8 cellular contexts compared by ENCODE assay signal in the genomic region with DNA sequence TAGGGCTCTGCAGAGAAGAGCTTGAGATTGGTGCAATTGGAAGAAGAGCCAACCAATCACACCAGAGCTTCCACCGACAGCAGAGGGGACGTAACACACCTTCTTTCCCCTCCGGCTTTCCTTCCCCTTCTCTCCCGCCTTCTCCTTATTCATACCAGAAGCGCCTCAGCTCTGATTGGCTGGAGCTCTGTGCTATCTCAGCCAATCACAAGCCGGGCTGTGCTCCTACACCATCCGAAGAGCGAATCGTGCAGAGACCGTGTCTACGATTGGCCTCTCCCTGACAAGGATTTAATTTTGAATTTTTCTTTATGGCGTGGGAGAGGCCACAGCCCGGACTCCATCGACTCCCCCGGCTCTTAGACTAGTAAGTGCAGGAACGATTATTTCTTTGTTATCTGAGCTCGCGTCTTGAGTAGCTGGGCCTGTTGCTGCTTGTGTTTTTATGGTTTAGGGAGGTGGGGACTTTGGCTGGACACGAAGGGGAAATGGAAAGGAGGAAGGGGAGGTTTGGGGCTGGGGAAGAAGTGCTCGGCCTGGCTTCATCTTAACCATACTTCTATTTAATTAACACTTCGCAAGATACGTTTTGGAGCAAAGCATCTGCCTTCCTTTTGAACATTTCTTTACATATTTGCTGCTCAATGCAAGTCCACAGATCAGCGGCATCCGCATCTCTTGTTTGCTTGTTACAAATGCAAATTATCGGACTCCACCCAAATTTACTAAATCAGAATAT. TPM values are rescaled to one million over a fixed set of nuclear protein-coding genes. Genes with fewer than 3 reads are reported as not detected.
DNase-seq lines count a peak whose midpoint lies in the region; ATAC-seq, FAIRE-seq and TF ChIP-seq lines count a peak whose summit lies in the region.

Gene PRR11 (plus strand): TSS at position 308 of the 739 bp plus-strand sequence. CDS start 14,007 bp downstream, outside the sequence.

- H3K27me3 ChIP-seq in skeletal muscle tissue (ENCODE audit: control insufficient read depth in 3 of 3, insufficient read depth in 3 of 3, low read length in 3 of 3), result no peaks in the 10 kb centered on the region

- peaks cover 7 to 10% (median 10%) of the 10 kb centered on the region in 3 donors for H3K4me1 ChIP-seq in skeletal muscle tissue (ENCODE audit: control insufficient read depth in 3 of 3, insufficient read depth in 3 of 3, low read length in 3 of 3)

- H3K9ac ChIP-seq in skeletal muscle tissue (ENCODE audit: low read depth in 1 of 3, low read length in 3 of 3), result peak within 1 kb of the TSS; percentile 80 to 84 (median 84)

- H3K4me1 Mint-ChIP-seq in brain, result peaks cover 63% of the 10 kb centered on the region

- H3K27ac Mint-ChIP-seq in brain, result no peak within 1 kb of the TSS

- no peaks in the 10 kb centered on the region for H3K9me3 Mint-ChIP-seq in brain

- peaks cover 5% of the 10 kb centered on the region for H3K27me3 Mint-ChIP-seq in brain

- peak; percentile 98 for FAIRE-seq in TTC549 (lab: Jason Lieb, UNC)

- H3K4me3 ChIP-seq in iPS-11a (ENCODE audit: low read depth, low read length) (peak within 1 kb of the TSS; percentile 91), skeletal muscle tissue (ENCODE audit: low read length in 3 of 3) (peak within 1 kb of the TSS; percentile 96)

- no peaks in the 10 kb centered on the region for H3K9me3 ChIP-seq in skeletal muscle tissue (ENCODE audit: control insufficient read depth in 3 of 3, low read length in 3 of 3)

- no peak within 1 kb of the TSS for H3K4me3 Mint-ChIP-seq in brain

- ATAC-seq in HG02885 (IDR thresholded peaks at IDR 0.05; ENCODE audit: poor library complexity, unreplicated experiment), result peak; percentile 89

- TF ChIP-seq CTCF in brain (conservative IDR thresholded peaks at IDR 0.05), result no peak

- H3K27ac ChIP-seq in skeletal muscle tissue (ENCODE audit: low read depth, low read length), result peak within 1 kb of the TSS; percentile 73

- no peaks in the 10 kb centered on the region for H3K36me3 Mint-ChIP-seq in brain

- no peaks in the 10 kb centered on the region for H3K36me3 ChIP-seq in skeletal muscle tissue (ENCODE audit: control insufficient read depth in 3 of 3, insufficient read depth in 3 of 3, low read length in 3 of 3)

- DNase-seq in NCI-H2171 (lab: John Stamatoyannopoulos, UW) (peak; percentile 100), NCI-H2171 treated with DMSO at 0.1 percent for 48 hours (lab: John Stamatoyannopoulos, UW) (no peak), NCI-H187 treated with DMSO at 0.1 percent for 48 hours (lab: John Stamatoyannopoulos, UW) (peak; percentile 100)

RNA-seq across cellular contexts. Expression of gene PRR11, which starts in this region (rescaled TPM):
- polyA plus RNA-seq in brain (ENCODE audit: insufficient read depth, low read depth, low replicate concordance), result 64.6 TPM
- 1.6 TPM for total RNA-seq in skeletal muscle tissue
